In the genomic region with DNA sequence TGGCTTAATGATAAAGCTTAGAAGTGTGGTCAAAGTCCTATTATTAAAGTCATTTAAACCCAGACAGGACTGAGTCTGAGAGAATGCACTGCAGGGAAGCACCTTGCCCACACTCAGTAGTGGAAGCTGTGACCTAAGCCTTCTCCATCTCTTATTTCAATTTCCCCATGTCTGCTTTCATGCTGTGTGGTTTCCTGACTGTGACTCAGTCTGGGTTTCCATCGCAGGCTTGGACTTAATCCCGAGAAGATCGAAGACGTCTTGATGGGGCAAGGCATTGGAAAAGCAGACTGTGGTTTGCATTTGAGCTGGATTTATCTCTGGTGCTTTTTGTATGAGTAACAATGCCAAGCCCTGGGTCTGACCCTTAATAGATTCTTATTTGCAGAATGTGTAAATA, we compare ENCODE assay signal across 16 cellular contexts.
A peak's percentile ranks its signal among the peaks of the same experiment; 100 is the strongest.
DNase-seq lines count a peak whose midpoint lies in the region; ATAC-seq, FAIRE-seq and TF ChIP-seq lines count a peak whose summit lies in the region.
"Had no signal": no experiment of that assay in that cellular context is flagged by ENCODE, and none has a peak within 500 bp of the region (broad histone marks: within the 10 kb centered on the region; RNA-seq: fewer than 3 reads in every experiment).

No MANE protein-coding gene starts in this region.

- no peaks in the 10 kb centered on the region for H3K9me1 ChIP-seq in IMR-90 (ENCODE audit: insufficient read depth, low read length)

- no peak overlapping the region for H3K4me3 Mint-ChIP-seq in stimulated activated naive B cell treated with anti-CD40 and anti-IgM and Interleukin-4, amounts not matched to agents 10 μg/mL and 1 μg/mL and 100 μg/mL, for 72 hours
- H3K4me3 Mint-ChIP-seq: activated CD4-positive, alpha-beta T cell treated with anti-CD3 and anti-CD28 coated beads for 36 hours; activated T-cell treated with anti-CD3 and anti-CD28 coated beads, Interleukin-2, amount 50 U/mL, for 72 hours had no signal

- no peak overlapping the region for H4K91ac ChIP-seq in IMR-90 (ENCODE audit: insufficient read depth, low read depth, low read length)

- no peak overlapping the region for H2BK20ac ChIP-seq in IMR-90 (ENCODE audit: low read depth, low read length)

- no peak overlapping the region for H3K56ac ChIP-seq in IMR-90 (ENCODE audit: extremely low read depth, insufficient read depth, low read length)
- peak overlapping the region; percentile 34 for H3K56ac ChIP-seq in mesendoderm (ENCODE audit: low read length)

- H3K36me3 ChIP-seq in IMR-90 (ENCODE audit: control insufficient read depth, insufficient read depth, low read length) (no peaks in the 10 kb centered on the region), mesendoderm (ENCODE audit: control insufficient read depth, insufficient read depth, low read length) (no peaks in the 10 kb centered on the region)
- H3K36me3 ChIP-seq: ascending aorta, ovary had no signal

- H3K9ac ChIP-seq in IMR-90 (ENCODE audit: low read depth, low read length) = no peak overlapping the region
- no peak overlapping the region for H3K9ac ChIP-seq in mesendoderm (ENCODE audit: low read length)

- TF ChIP-seq CTCF in AG10803 (conservative IDR thresholded peaks at IDR 0.05; ENCODE audit: low read length) (no peak), IMR-90 (conservative IDR thresholded peaks at IDR 0.05; ENCODE audit: low read depth, low read length) (no peak)

- H3K79me1 ChIP-seq in IMR-90 (ENCODE audit: low read depth in 1 of 2, low read length in 2 of 2) (no peaks in the 10 kb centered on the region), mesendoderm (ENCODE audit: low read length) (no peaks in the 10 kb centered on the region)

- H2BK5ac ChIP-seq in IMR-90 (ENCODE audit: low read depth, low read length, poor library complexity, severe bottlenecking) (no peak overlapping the region), mesendoderm (ENCODE audit: low read length) (no peak overlapping the region)

- H3K27me3 ChIP-seq in IMR-90 (ENCODE audit: control insufficient read depth, insufficient read depth, low read length) (peaks cover 8% of the 10 kb centered on the region), mesendoderm (ENCODE audit: insufficient read depth, low read length, poor library complexity) (no peaks in the 10 kb centered on the region)
- H3K27me3 ChIP-seq: ascending aorta, ovary had no signal

- TF ChIP-seq RAD21 in IMR-90 (IDR thresholded peaks at IDR 0.05; ENCODE audit: low read length) = no peak

- peaks cover 7 to 8% of the 10 kb centered on the region in 2 donors for H3K27me3 Mint-ChIP-seq in stimulated activated naive B cell treated with anti-CD40 and anti-IgM and Interleukin-4, amounts not matched to agents 10 μg/mL and 1 μg/mL and 100 μg/mL, for 72 hours

- WGBS in IMR-90 (ENCODE audit: extremely low coverage in 2 of 2, insufficient read length in 1 of 2), 2 experiments = no CpG with 5 or more reads among the region's 4 CpGs
- WGBS in mesendoderm (ENCODE audit: extremely low coverage, insufficient coverage, low lambda C conversion rate) = no CpG with 5 or more reads among the region's 4 CpGs

- POLR2A ChIA-PET in IMR-90 (lab: Charles Lee; ENCODE audit: unreplicated experiment) = no interaction called here

- no peaks in the 10 kb centered on the region for H3K4me1 ChIP-seq in IMR-90 (ENCODE audit: control insufficient read depth, insufficient read depth, low read length)
- no peaks in the 10 kb centered on the region for H3K4me1 ChIP-seq in mesendoderm (ENCODE audit: control insufficient read depth, low read depth, low read length)
- H3K4me1 ChIP-seq: ascending aorta had no signal

- intact Hi-C loops in IMR-90 (cut with micrococcal nuclease) (no loop called here), posterior vena cava (cut with DNase I) (no loop called here)

- no peak overlapping the region for H3K27ac ChIP-seq in IMR-90 (ENCODE audit: insufficient read depth, low read length)
- H3K27ac ChIP-seq in mesendoderm (ENCODE audit: low read depth, low read length) = no peak overlapping the region
- H3K27ac ChIP-seq: ascending aorta, C4-2B, ovary had no signal

- H3K36me3 Mint-ChIP-seq in stimulated activated naive B cell treated with anti-CD40 and anti-IgM and Interleukin-4, amounts not matched to agents 10 μg/mL and 1 μg/mL and 100 μg/mL, for 72 hours = no peaks in the 10 kb centered on the region

- H3K14ac ChIP-seq in IMR-90 (replicated peaks; ENCODE audit: low read depth, low read length) = no peak overlapping the region

- no peak for TF ChIP-seq POLR2A in IMR-90 (IDR thresholded peaks at IDR 0.05; ENCODE audit: low read depth, low read length)

- no peak overlapping the region for H2AK9ac ChIP-seq in IMR-90 (replicated peaks; ENCODE audit: low read depth, low read length, poor library complexity)

- DNase-seq in AG10803 (ENCODE audit: low read depth) (peak; percentile 95), IMR-90 (peak; percentile 46), astrocyte of the hippocampus (ENCODE audit: low read depth, low spot score) (peak; percentile 91), mesendoderm (no peak), posterior vena cava (ENCODE audit: low spot score) (no peak), NCI-H446 treated with DMSO at 0.1 percent for 48 hours (lab: John Stamatoyannopoulos, UW) (no peak), HTR-8/SVneo (ENCODE audit: insufficient read length, low spot score) (no peak)
- DNase-seq in stimulated activated naive B cell treated with anti-CD40 and anti-IgM and Interleukin-4, amounts not matched to agents 10 μg/mL and 1 μg/mL and 100 μg/mL, for 72 hours = no peak
- DNase-seq: activated CD4-positive, alpha-beta T cell treated with anti-CD3 and anti-CD28 coated beads for 36 hours; activated T-cell treated with anti-CD3 and anti-CD28 coated beads, Interleukin-2, amount 50 U/mL, for 72 hours; NCI-H2029 treated with DMSO at 0.1 percent for 48 hours; ovary had no signal

- H3K4me1 Mint-ChIP-seq in stimulated activated naive B cell treated with anti-CD40 and anti-IgM and Interleukin-4, amounts not matched to agents 10 μg/mL and 1 μg/mL and 100 μg/mL, for 72 hours = no peaks in the 10 kb centered on the region
- H3K4me1 Mint-ChIP-seq: activated CD4-positive, alpha-beta T cell treated with anti-CD3 and anti-CD28 coated beads for 36 hours had no signal

- H2BK120ac ChIP-seq in IMR-90 (ENCODE audit: low read depth, low read length) = no peak overlapping the region
- H2BK120ac ChIP-seq in mesendoderm (ENCODE audit: low read depth, low read length) = no peak overlapping the region

- H3K23ac ChIP-seq in IMR-90 (ENCODE audit: low read depth, low read length) (no peak overlapping the region), mesendoderm (ENCODE audit: low read length) (no peak overlapping the region)

- CTCF ChIA-PET in IMR-90 (lab: Yijun Ruan, JAX) = interaction anchor here (1.6 kb wide), 1 partner anchor 9 kb away, joined by 3 read pairs; no protein-coding TSS in a partner anchor

- H3K27ac Mint-ChIP-seq in stimulated activated naive B cell treated with anti-CD40 and anti-IgM and Interleukin-4, amounts not matched to agents 10 μg/mL and 1 μg/mL and 100 μg/mL, for 72 hours = no peak overlapping the region
- H3K27ac Mint-ChIP-seq: activated CD4-positive, alpha-beta T cell treated with anti-CD3 and anti-CD28 coated beads for 36 hours; activated T-cell treated with anti-CD3 and anti-CD28 coated beads, Interleukin-2, amount 50 U/mL, for 72 hours had no signal

- BruUV-seq in IMR-90 (replicated peaks; lab: Mats Ljungman, UMichigan) = no TSS peak

- H3K4me2 ChIP-seq in IMR-90 (ENCODE audit: low read depth, low read length) = no peak overlapping the region
- H3K4me2 ChIP-seq in mesendoderm (ENCODE audit: low read length) = no peak overlapping the region

- no peaks in the 10 kb centered on the region for H3K79me2 ChIP-seq in mesendoderm (ENCODE audit: control insufficient read depth, insufficient read depth, low read length)

- H3K9me3 Mint-ChIP-seq in stimulated activated naive B cell treated with anti-CD40 and anti-IgM and Interleukin-4, amounts not matched to agents 10 μg/mL and 1 μg/mL and 100 μg/mL, for 72 hours = peaks cover under 1 to 3% of the 10 kb centered on the region in 2 donors

- H3K18ac ChIP-seq in IMR-90 (ENCODE audit: low read depth, low read length) (no peak overlapping the region), mesendoderm (ENCODE audit: low read length) (no peak overlapping the region)

- H2AK5ac ChIP-seq in IMR-90 (ENCODE audit: low read depth, low read length) (no peak overlapping the region), mesendoderm (ENCODE audit: low read length) (no peak overlapping the region)

- H3K4me3 ChIP-seq in AG10803 (ENCODE audit: low read length) (no peak overlapping the region), IMR-90 (ENCODE audit: insufficient read depth, low read depth, low read length) (no peak overlapping the region), mesendoderm (ENCODE audit: low read length) (no peak overlapping the region)
- H3K4me3 ChIP-seq: ascending aorta, lung, ovary had no signal

- no peak for ATAC-seq in IMR-90 (ENCODE audit: low read depth)
- no peak for ATAC-seq in stimulated activated naive B cell treated with anti-CD40 and anti-IgM and Interleukin-4, amounts not matched to agents 10 μg/mL and 1 μg/mL and 100 μg/mL, for 72 hours (replicated peaks)
- ATAC-seq: activated CD4-positive, alpha-beta T cell treated with anti-CD3 and anti-CD28 coated beads for 36 hours; activated T-cell treated with anti-CD3 and anti-CD28 coated beads, Interleukin-2, amount 50 U/mL, for 72 hours had no signal

- FAIRE-seq in HTR-8/SVneo (lab: Jason Lieb, UNC) = no peak
- FAIRE-seq: G401.6 had no signal

- dilution Hi-C loops in IMR-90 (cut with HindIII; ENCODE audit: low sequenced_read_pairs, unreplicated experiment) = no loop called here

- H4K5ac ChIP-seq in IMR-90 (ENCODE audit: low read depth, low read length) = no peak overlapping the region
- no peak overlapping the region for H4K5ac ChIP-seq in mesendoderm (ENCODE audit: low read length)

- H3K4ac ChIP-seq in IMR-90 (ENCODE audit: low read depth, low read length) (no peak overlapping the region), mesendoderm (ENCODE audit: low read depth, low read length) (no peak overlapping the region)

- H2BK15ac ChIP-seq in IMR-90 (ENCODE audit: low read depth, low read length) = no peak overlapping the region
- no peak overlapping the region for H2BK15ac ChIP-seq in mesendoderm (replicated peaks; ENCODE audit: low read depth)

- H4K8ac ChIP-seq in IMR-90 (ENCODE audit: low read depth in 2 of 2, low read length in 2 of 2) (no peak overlapping the region), mesendoderm (ENCODE audit: low read depth, low read length) (no peak overlapping the region)

- in situ Hi-C loops in IMR-90 (cut with MboI; ENCODE audit: low sequenced_read_pairs) = no loop called here

- no peak overlapping the region for H2AFZ ChIP-seq in IMR-90 (replicated peaks; ENCODE audit: low read length, poor library complexity)

- no peaks in the 10 kb centered on the region for H4K20me1 ChIP-seq in IMR-90 (ENCODE audit: insufficient read depth, low read length)

- no peaks in the 10 kb centered on the region for H3K9me3 ChIP-seq in IMR-90 (ENCODE audit: control insufficient read depth, insufficient read depth, low read length)
- H3K9me3 ChIP-seq: ascending aorta, ovary had no signal

TF ChIP-seq in IMR-90, 13 proteins besides CTCF, POLR2A, EP300 and RAD21 (continues in another document):
- no peak for TF ChIP-seq MAFK (IDR thresholded peaks at IDR 0.05; ENCODE audit: low read depth, low read length)
- TF ChIP-seq MAZ (IDR thresholded peaks at IDR 0.05; ENCODE audit: borderline replicate concordance, low read depth, low read length) = no peak
- TF ChIP-seq MXI1 (IDR thresholded peaks at IDR 0.05; ENCODE audit: borderline replicate concordance, low read depth, low read length) = no peak

Comparison
In these comparisons a context has a peak if more than half of its experiments do, and no peak if none do; other contexts are left out.
1. DNase-seq: peak in AG10803 (single experiment), IMR-90 (single experiment) and astrocyte of the hippocampus (single experiment); none in mesendoderm (single experiment), posterior vena cava (single experiment), stimulated activated naive B cell treated with anti-CD40 and anti-IgM and Interleukin-4, amounts not matched to agents 10 μg/mL and 1 μg/mL and 100 μg/mL, for 72 hours (single experiment), NCI-H446 treated with DMSO at 0.1 percent for 48 hours (single experiment) and HTR-8/SVneo (single experiment).